8 cellular contexts compared by ENCODE assay signal in the genomic region with DNA sequence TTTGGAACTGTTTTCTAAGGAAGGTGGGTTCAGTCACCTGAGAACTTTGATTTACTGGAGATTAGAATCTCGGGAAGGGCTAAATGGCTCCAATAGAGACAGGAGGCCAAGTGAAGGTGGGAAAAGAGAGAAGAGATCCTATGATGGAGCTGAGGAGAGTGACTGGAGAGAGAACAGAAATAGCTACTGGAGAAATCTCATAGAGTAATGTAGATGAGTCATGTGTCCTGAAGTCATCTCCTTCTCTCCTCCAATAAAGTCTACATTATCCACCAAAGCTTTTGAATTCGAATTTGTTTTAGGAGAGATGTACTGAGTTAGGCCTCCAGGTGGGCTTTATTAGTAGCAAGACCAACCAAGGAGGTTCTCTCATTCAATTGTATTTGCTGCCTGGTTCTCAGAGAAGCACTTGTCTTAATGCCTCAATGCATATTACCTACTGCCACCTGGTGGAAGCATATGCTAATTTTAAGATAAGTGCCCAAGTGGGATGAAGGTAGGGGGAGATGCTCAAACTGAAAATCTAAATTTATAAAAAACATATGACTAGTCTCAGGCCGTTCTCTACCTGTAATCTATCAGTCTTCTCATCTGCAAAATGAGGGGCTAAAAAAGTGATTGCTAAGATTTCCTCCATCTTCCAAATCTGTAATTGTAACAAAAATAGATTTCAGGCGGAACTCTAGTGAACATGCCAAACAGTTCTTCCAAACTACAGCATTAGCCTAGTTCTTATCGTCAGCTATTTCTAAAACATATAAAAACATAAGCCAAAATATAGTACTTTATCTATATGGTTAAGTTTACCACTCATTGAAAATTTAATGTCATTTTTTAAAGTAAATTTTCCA. TPM values are rescaled to one million over a fixed set of nuclear protein-coding genes. Genes with fewer than 3 reads are reported as not detected.
A peak's percentile ranks its signal among the peaks of the same experiment; 100 is the strongest.
DNase-seq lines count a peak whose midpoint lies in the region; FAIRE-seq and TF ChIP-seq lines count a peak whose summit lies in the region.

No MANE protein-coding gene starts in this region.

- no peaks in the 10 kb centered on the region for H4K20me1 ChIP-seq in keratinocyte (ENCODE audit: control insufficient read depth, extremely low read depth, insufficient read depth, low read length)

- intact Hi-C loops in activated naive CD4-positive, alpha-beta T cell treated with anti-CD3 and anti-CD28 coated beads for 36 hours (cut with micrococcal nuclease), result loop anchor here (1.0 to 10.0 kb wide), 5 partner anchors 32 to 233 kb away; a partner anchor contains a TSS

- FAIRE-seq in keratinocyte (lab: Jason Lieb, UNC), result peak; percentile 85

- no peak overlapping the region for H3K27ac ChIP-seq in keratinocyte (ENCODE audit: control insufficient read depth, insufficient read depth, low read length)

- H2AFZ ChIP-seq in keratinocyte (ENCODE audit: control insufficient read depth, low read length), result peak overlapping the region; percentile 41

- dilution Hi-C loops in keratinocyte (cut with MboI; ENCODE audit: extremely low pct_ligation_motif_present, low sequenced_read_pairs), result no loop called here

- CTCF ChIA-PET in activated naive CD4-positive, alpha-beta T cell treated with anti-CD3 and anti-CD28 coated beads for 36 hours (lab: Charles Lee), result interaction anchor here (0.6 to 3.6 kb wide), 32 partner anchors 9 to 239 kb away, joined by 3 to 45 read pairs (median 5); a partner anchor contains a TSS

- no peaks in the 10 kb centered on the region for H3K27me3 Mint-ChIP-seq in activated naive CD4-positive, alpha-beta T cell treated with anti-CD3 and anti-CD28 coated beads for 36 hours (ENCODE audit: low read depth)
- no peaks in the 10 kb centered on the region for H3K27me3 Mint-ChIP-seq in activated naive CD8-positive, alpha-beta T cell

- no peak overlapping the region for H3K9ac ChIP-seq in keratinocyte (ENCODE audit: control insufficient read depth, extremely low read depth, insufficient read depth, low read length)

- no peak overlapping the region for H3K4me3 Mint-ChIP-seq in activated naive CD4-positive, alpha-beta T cell treated with anti-CD3 and anti-CD28 coated beads for 36 hours
- no peak overlapping the region for H3K4me3 Mint-ChIP-seq in activated naive CD8-positive, alpha-beta T cell

- DNase-seq in activated naive CD4-positive, alpha-beta T cell treated with anti-CD3 and anti-CD28 coated beads for 36 hours, result no peak
- DNase-seq in activated naive CD4-positive, alpha-beta T cell treated with Interleukin-2 at 50 U/mL for 16 hours, result no peak
- DNase-seq in H7 (peak; percentile 28), NAMALWA (ENCODE audit: low spot score) (peak; percentile 76), keratinocyte (ENCODE audit: low read depth, low spot score) (no peak), NCI-H1694 treated with DMSO at 0.1 percent for 48 hours (lab: John Stamatoyannopoulos, UW) (no peak)
- DNase-seq in effector CD4-positive, alpha-beta T cell, result no peak

- H3K36me3 ChIP-seq in H7 (replicated peaks; ENCODE audit: control insufficient read depth, insufficient read depth, low read length) (no peaks in the 10 kb centered on the region), keratinocyte (ENCODE audit: control insufficient read depth in 2 of 2, extremely low read depth in 1 of 2, insufficient read depth in 2 of 2, low read length in 2 of 2) (no peaks in the 10 kb centered on the region)

- H3K79me2 ChIP-seq in keratinocyte (ENCODE audit: control insufficient read depth, insufficient read depth, low read length), result no peaks in the 10 kb centered on the region

- no peaks in the 10 kb centered on the region for H3K27me3 ChIP-seq in H7 (ENCODE audit: control insufficient read depth, insufficient read depth, low read length)
- no peaks in the 10 kb centered on the region for H3K27me3 ChIP-seq in keratinocyte (ENCODE audit: control insufficient read depth, extremely low read depth, insufficient read depth, low read length)

- H3K4me1 Mint-ChIP-seq in activated naive CD4-positive, alpha-beta T cell treated with anti-CD3 and anti-CD28 coated beads for 36 hours (ENCODE audit: low read depth), result peaks cover 63% of the 10 kb centered on the region
- H3K4me1 Mint-ChIP-seq in activated naive CD8-positive, alpha-beta T cell (ENCODE audit: low read depth), result peaks cover 67% of the 10 kb centered on the region

- no peaks in the 10 kb centered on the region for H3K9me3 Mint-ChIP-seq in activated naive CD4-positive, alpha-beta T cell treated with anti-CD3 and anti-CD28 coated beads for 36 hours
- no peaks in the 10 kb centered on the region for H3K9me3 Mint-ChIP-seq in activated naive CD8-positive, alpha-beta T cell (ENCODE audit: low read depth)

- TF ChIP-seq CTCF in keratinocyte (optimal IDR thresholded peaks at IDR 0.05 in 1 of 3, IDR thresholded peaks at IDR 0.05 in 1 of 3, conservative IDR thresholded peaks at IDR 0.05 in 1 of 3; ENCODE audit: extremely low read depth in 1 of 3, insufficient read depth in 2 of 3, low read length in 3 of 3), result peak; percentile 37 to 69 (median 67)

- peaks cover 8% of the 10 kb centered on the region for H3K4me1 ChIP-seq in keratinocyte (ENCODE audit: control insufficient read depth, extremely low read depth, insufficient read depth, low read length)

- no peaks in the 10 kb centered on the region for H3K9me3 ChIP-seq in keratinocyte (ENCODE audit: control insufficient read depth, low read depth, low read length)

- H3K9me1 ChIP-seq in keratinocyte (ENCODE audit: control insufficient read depth, extremely low read depth, insufficient read depth, low read length), result no peaks in the 10 kb centered on the region

- no peak overlapping the region for H3K4me2 ChIP-seq in keratinocyte (ENCODE audit: control insufficient read depth, extremely low read depth, insufficient read depth, low read depth, low read length)

- peaks cover 11% of the 10 kb centered on the region for H3K36me3 Mint-ChIP-seq in activated naive CD4-positive, alpha-beta T cell treated with anti-CD3 and anti-CD28 coated beads for 36 hours (ENCODE audit: low read depth)
- peaks cover 3% of the 10 kb centered on the region for H3K36me3 Mint-ChIP-seq in activated naive CD8-positive, alpha-beta T cell

- H3K27ac Mint-ChIP-seq in activated naive CD4-positive, alpha-beta T cell treated with anti-CD3 and anti-CD28 coated beads for 36 hours, result peak overlapping the region; percentile 75
- H3K27ac Mint-ChIP-seq in activated naive CD8-positive, alpha-beta T cell, result peak overlapping the region; percentile 80

- H3K4me3 ChIP-seq in H7 (ENCODE audit: insufficient read depth, low read depth, low read length) (no peak overlapping the region), keratinocyte (ENCODE audit: control insufficient read depth in 2 of 3, extremely low read depth in 1 of 3, insufficient read depth in 2 of 3, low read depth in 1 of 3, low read length in 3 of 3) (no peak overlapping the region)

RNA-seq across cellular contexts. Expression of a gene that starts 24.4 kb away (rescaled TPM):
- total RNA-seq in activated naive CD4-positive, alpha-beta T cell treated with anti-CD3 and anti-CD28 coated beads for 36 hours, result 10 to 100 TPM; 24.4 to 28.6 TPM
- total RNA-seq in H7 (2014; rRNA removed; shearing (Covaris generic)), result not detected in 2 replicates
- polyA plus RNA-seq in keratinocyte, result 0.09 to 0.12 TPM in 2 of 3 replicates, not detected in the other
- polyA plus RNA-seq in keratinocyte (2011; ENCODE audit: low read depth), result 0.46 TPM
- polyA plus RNA-seq in keratinocyte (2011; cell fraction: cytosol; rRNA removed), result 0.05 and 0.11 TPM in 2 replicates
- polyA plus RNA-seq in keratinocyte (2011; cell fraction: nucleus; rRNA removed), result 0.44 and 0.48 TPM in 2 replicates
- 1.3 TPM in 1 of 2 replicates, not detected in the other for polyA plus RNA-seq in keratinocyte (2012; ENCODE audit: low replicate concordance)
- not detected in 3 replicates for polyA minus RNA-seq in keratinocyte
- not detected for polyA minus RNA-seq in keratinocyte (2011; cell fraction: cytosol; rRNA and poly(A)+ RNA removed)
- polyA minus RNA-seq in keratinocyte (2011; cell fraction: nucleus; rRNA and poly(A)+ RNA removed), result 0.39 and 0.84 TPM in 2 replicates

Comparison
In these comparisons a context has a peak if more than half of its experiments do, and no peak if none do; other contexts are left out.
1. DNase-seq: peak in H7 (single experiment) and NAMALWA (single experiment); none in activated naive CD4-positive, alpha-beta T cell treated with anti-CD3 and anti-CD28 coated beads for 36 hours (single experiment), activated naive CD4-positive, alpha-beta T cell treated with Interleukin-2 at 50 U/mL for 16 hours (single experiment), keratinocyte (single experiment), NCI-H1694 treated with DMSO at 0.1 percent for 48 hours (single experiment) and effector CD4-positive, alpha-beta T cell (single experiment).
2. RNA of a gene that starts 24.4 kb away (total RNA-seq): 24.4 to 28.6 TPM in activated naive CD4-positive, alpha-beta T cell treated with anti-CD3 and anti-CD28 coated beads for 36 hours; not detected in H7; every median in the first group is over 10 times any median in the second.